ENCODE assay signal across 19 cellular contexts in genomic region chr12:106071686-106072085, GRCh38.
A peak's percentile ranks its signal among the peaks of the same experiment; 100 is the strongest.
DNase-seq lines count a peak whose midpoint lies in the region; ATAC-seq and TF ChIP-seq lines count a peak whose summit lies in the region.
"Had no signal": no experiment of that assay in that cellular context is flagged by ENCODE, and none has a peak within 500 bp of the region (broad histone marks: within the 10 kb centered on the region; RNA-seq: fewer than 3 reads in every experiment).

No MANE protein-coding gene starts in this region.

- H3K27ac ChIP-seq in gastroesophageal sphincter (peak overlapping the region; percentile 21 to 63 (median 60)), smooth muscle cell (ENCODE audit: low read depth) (peak overlapping the region; percentile 20)
- H3K27ac ChIP-seq: A549, GM23248 had no signal

- DNase-seq in EH (ENCODE audit: low read depth) (peak; percentile 65), amniotic epithelial cell (ENCODE audit: low read depth) (peak; percentile 52), smooth muscle cell (lab: John Stamatoyannopoulos, UW; ENCODE audit: unreplicated experiment) (no peak), LoVo (ENCODE audit: low spot score) (no peak), NOMO-1 treated with DMSO at 0.1 percent for 48 hours (lab: John Stamatoyannopoulos, UW; ENCODE audit: unreplicated experiment) (no peak)
- no peak for DNase-seq in naive thymus-derived CD8-positive, alpha-beta T cell
- DNase-seq: COR-L47, GM23248, NCI-H1048, NCI-H146, NCI-H2081 treated with DMSO at 0.1 percent for 48 hours, NCI-H2227 treated with DMSO at 0.1 percent for 48 hours, NCI-H526 had no signal

- TF ChIP-seq EP300 in gastroesophageal sphincter (IDR thresholded peaks at IDR 0.05) = no peak

- no peak overlapping the region for H3K9ac ChIP-seq in smooth muscle cell (ENCODE audit: low read depth)
- H3K9ac ChIP-seq: GM23248 had no signal

- no peak overlapping the region for H3K4me3 Mint-ChIP-seq in naive thymus-derived CD8-positive, alpha-beta T cell
- H3K4me3 Mint-ChIP-seq: CD14-positive monocyte had no signal

- no peaks in the 10 kb centered on the region for H3K27me3 ChIP-seq in gastroesophageal sphincter
- no peaks in the 10 kb centered on the region for H3K27me3 ChIP-seq in smooth muscle cell (ENCODE audit: low read depth)

- H3K4me3 ChIP-seq in gastroesophageal sphincter (no peak overlapping the region), smooth muscle cell (no peak overlapping the region)
- H3K4me3 ChIP-seq: A549, GM23248, K562 had no signal

- ATAC-seq in gastroesophageal sphincter (peak; percentile 64), GM21360 (IDR thresholded peaks at IDR 0.05; ENCODE audit: unreplicated experiment) (no peak)
- no peak for ATAC-seq in naive thymus-derived CD8-positive, alpha-beta T cell
- ATAC-seq: A549, HCT116, K562 had no signal

- peaks cover 22% of the 10 kb centered on the region for H4K20me1 ChIP-seq in smooth muscle cell (ENCODE audit: low read depth)

- 31 to 34% methylated on average over 4 of the region's 4 CpGs for WGBS in gastroesophageal sphincter (ENCODE audit: low coverage in 1 of 2), 2 donors
- WGBS in smooth muscle cell (ENCODE audit: low lambda C conversion rate) = 89% methylated on average over 4 of the region's 4 CpGs

- no peak overlapping the region for H3K27ac Mint-ChIP-seq in naive thymus-derived CD8-positive, alpha-beta T cell
- H3K27ac Mint-ChIP-seq: CD14-positive monocyte had no signal

- H3K9me3 ChIP-seq in gastroesophageal sphincter (no peaks in the 10 kb centered on the region), smooth muscle cell (replicated peaks; ENCODE audit: low read depth) (no peaks in the 10 kb centered on the region)
- H3K9me3 ChIP-seq: A549 had no signal

- H3F3A ChIP-seq in smooth muscle cell (ENCODE audit: low read depth) = peaks cover 20% of the 10 kb centered on the region

- H3K9me3 Mint-ChIP-seq in naive thymus-derived CD8-positive, alpha-beta T cell = peaks cover 0 to 1% (median 0%) of the 10 kb centered on the region in 9 donors

- no peaks in the 10 kb centered on the region for H3K36me3 Mint-ChIP-seq in naive thymus-derived CD8-positive, alpha-beta T cell
- H3K36me3 Mint-ChIP-seq: CD14-positive monocyte had no signal

- no peak for TF ChIP-seq POLR2A in gastroesophageal sphincter (IDR thresholded peaks at IDR 0.05)

- POLR2A ChIA-PET in naive thymus-derived CD8-positive, alpha-beta T cell (lab: Charles Lee) = no interaction called here

- peaks cover 28% of the 10 kb centered on the region for H3K79me2 ChIP-seq in smooth muscle cell (ENCODE audit: low read depth)

- peaks cover 0 to 49% (median 33%) of the 10 kb centered on the region in 3 donors for H3K4me1 ChIP-seq in gastroesophageal sphincter
- peaks cover 14% of the 10 kb centered on the region for H3K4me1 ChIP-seq in smooth muscle cell (ENCODE audit: low read depth)

- H3K36me3 ChIP-seq in gastroesophageal sphincter (peaks cover 0 to 37% of the 10 kb centered on the region in 2 donors), smooth muscle cell (ENCODE audit: low read depth) (peaks cover 24% of the 10 kb centered on the region)

- no peak overlapping the region for H3K4me2 ChIP-seq in smooth muscle cell
- H3K4me2 ChIP-seq: A549 had no signal

- H3K27me3 Mint-ChIP-seq in naive thymus-derived CD8-positive, alpha-beta T cell = peaks cover 3 to 17% (median 5%) of the 10 kb centered on the region in 5 donors

- no peak overlapping the region for H2AFZ ChIP-seq in smooth muscle cell (ENCODE audit: low read depth)
- H2AFZ ChIP-seq: GM23248 had no signal

- TF ChIP-seq CTCF in gastroesophageal sphincter (IDR thresholded peaks at IDR 0.05) = no peak
- no peak for TF ChIP-seq CTCF in smooth muscle cell (IDR thresholded peaks at IDR 0.05; ENCODE audit: borderline replicate concordance, insufficient read depth, poor library complexity, severe bottlenecking)

- H3K4me1 Mint-ChIP-seq in naive thymus-derived CD8-positive, alpha-beta T cell = no peaks in the 10 kb centered on the region
- H3K4me1 Mint-ChIP-seq: CD14-positive monocyte had no signal

Comparison
In these comparisons a context has a peak if more than half of its experiments do, and no peak if none do; other contexts are left out.
1. DNase-seq: peak in EH (single experiment) and amniotic epithelial cell (single experiment); none in smooth muscle cell (single experiment), LoVo (single experiment), naive thymus-derived CD8-positive, alpha-beta T cell (0 of 10) and NOMO-1 treated with DMSO at 0.1 percent for 48 hours (single experiment).